9 cellular contexts compared by ENCODE assay signal in genomic region chr17:82551779-82552457, GRCh38. TPM values are rescaled to one million over a fixed set of nuclear protein-coding genes. Genes with fewer than 3 reads are reported as not detected.
A peak's percentile ranks its signal among the peaks of the same experiment; 100 is the strongest.
DNase-seq lines count a peak whose midpoint lies in the region; ATAC-seq, FAIRE-seq and TF ChIP-seq lines count a peak whose summit lies in the region.
"Had no signal": no experiment of that assay in that cellular context is flagged by ENCODE, and none has a peak within 500 bp of the region (broad histone marks: within the 10 kb centered on the region; RNA-seq: fewer than 3 reads in every experiment).

No MANE protein-coding gene starts in this region.

- POLR2A ChIA-PET in AG04449 (lab: Yijun Ruan, JAX) (no interaction called here), endothelial cell of umbilical vein (lab: Charles Lee) (interaction anchor here (0.6 kb wide), 1 partner anchor 32 kb away, joined by 3 read pairs; no protein-coding TSS in a partner anchor)

- H3K4me2 ChIP-seq in endothelial cell of umbilical vein (ENCODE audit: insufficient read depth, low read length): no peak overlapping the region

- H3K9ac ChIP-seq in endothelial cell of umbilical vein (replicated peaks; ENCODE audit: extremely low read depth, insufficient read depth, low read length): no peak overlapping the region

- FAIRE-seq in endothelial cell of umbilical vein (lab: Jason Lieb, UNC): peak; percentile 55

- DNase-seq in AG04449 (ENCODE audit: low read depth, low spot score): no peak
- DNase-seq in NOMO-1 (lab: John Stamatoyannopoulos, UW; ENCODE audit: unreplicated experiment in 2 of 2): peak; percentile 47 to 61
- peak; percentile 84 for DNase-seq in activated CD8-positive, alpha-beta memory T cell treated with anti-CD3 and anti-CD28 coated beads, Interleukin-2, amount 10 ng/mL, durations not matched to agents 7 days and 5 days
- DNase-seq in endothelial cell of umbilical vein (ENCODE audit: low read depth, low spot score): peak; percentile 81
- DNase-seq in natural killer cell: peak; percentile 59
- peak in 28 of 49 donors; percentile 6 to 60 (median 34) for DNase-seq in substantia nigra (lab: John Stamatoyannopoulos, UW)

- peaks cover 31% of the 10 kb centered on the region for H3K4me1 Mint-ChIP-seq in activated CD8-positive, alpha-beta memory T cell treated with anti-CD3 and anti-CD28 coated beads, Interleukin-2, amount 10 ng/mL, durations not matched to agents 7 days and 5 days
- H3K4me1 Mint-ChIP-seq in natural killer cell: peaks cover 39 to 50% of the 10 kb centered on the region in 2 donors

- no peaks in the 10 kb centered on the region for H3K4me1 ChIP-seq in endothelial cell of umbilical vein (ENCODE audit: control insufficient read depth, extremely low read depth, insufficient read depth, low read length)

- H3K4me3 Mint-ChIP-seq in activated CD8-positive, alpha-beta memory T cell treated with anti-CD3 and anti-CD28 coated beads, Interleukin-2, amount 10 ng/mL, durations not matched to agents 7 days and 5 days: no peak overlapping the region
- H3K4me3 Mint-ChIP-seq in natural killer cell: peak overlapping the region; percentile 9
- H3K4me3 Mint-ChIP-seq: stimulated activated naive CD8-positive, alpha-beta T cell treated with anti-CD3 and anti-CD28 coated beads, Interleukin-15, Interleukin-2, amounts not matched to agents 100 ng/mL and 50 ng/mL, for 24 hours had no signal

- H3K36me3 Mint-ChIP-seq in activated CD8-positive, alpha-beta memory T cell treated with anti-CD3 and anti-CD28 coated beads, Interleukin-2, amount 10 ng/mL, durations not matched to agents 7 days and 5 days: peaks cover 3% of the 10 kb centered on the region
- no peaks in the 10 kb centered on the region for H3K36me3 Mint-ChIP-seq in natural killer cell

- H3K36me3 ChIP-seq in endothelial cell of umbilical vein (ENCODE audit: control insufficient read depth in 2 of 2, extremely low read depth in 1 of 2, insufficient read depth in 2 of 2, low read length in 2 of 2): no peaks in the 10 kb centered on the region

- no peaks in the 10 kb centered on the region for H3K9me3 Mint-ChIP-seq in activated CD8-positive, alpha-beta memory T cell treated with anti-CD3 and anti-CD28 coated beads, Interleukin-2, amount 10 ng/mL, durations not matched to agents 7 days and 5 days (ENCODE audit: low read depth)
- H3K9me3 Mint-ChIP-seq in natural killer cell: no peaks in the 10 kb centered on the region
- H3K9me3 Mint-ChIP-seq: stimulated activated naive CD8-positive, alpha-beta T cell treated with anti-CD3 and anti-CD28 coated beads, Interleukin-15, Interleukin-2, amounts not matched to agents 100 ng/mL and 50 ng/mL, for 24 hours had no signal

- peaks cover 5% of the 10 kb centered on the region for H4K20me1 ChIP-seq in endothelial cell of umbilical vein (replicated peaks; ENCODE audit: control insufficient read depth, extremely low read depth, insufficient read depth, low read length)

- no peak overlapping the region for H3K4me3 ChIP-seq in AG04449 (ENCODE audit: low read depth, low read length)
- no peak overlapping the region for H3K4me3 ChIP-seq in endothelial cell of umbilical vein (replicated peaks in 1 of 3; ENCODE audit: insufficient read depth in 1 of 3, low read depth in 1 of 3, low read length in 3 of 3)

- dilution Hi-C loops in endothelial cell of umbilical vein (cut with MboI; ENCODE audit: extremely low pct_ligation_motif_present, low sequenced_read_pairs): no loop called here

- TF ChIP-seq POLR2A in endothelial cell of umbilical vein (IDR thresholded peaks at IDR 0.05; ENCODE audit: low read depth, low read length): no peak

- H3K27ac Mint-ChIP-seq in activated CD8-positive, alpha-beta memory T cell treated with anti-CD3 and anti-CD28 coated beads, Interleukin-2, amount 10 ng/mL, durations not matched to agents 7 days and 5 days: peak overlapping the region; percentile 36
- H3K27ac Mint-ChIP-seq in natural killer cell: peak overlapping the region; percentile 68 to 75
- H3K27ac Mint-ChIP-seq: stimulated activated naive CD8-positive, alpha-beta T cell treated with anti-CD3 and anti-CD28 coated beads, Interleukin-15, Interleukin-2, amounts not matched to agents 100 ng/mL and 50 ng/mL, for 24 hours had no signal

- H3K9me1 ChIP-seq in endothelial cell of umbilical vein (replicated peaks; ENCODE audit: control insufficient read depth, extremely low read depth, insufficient read depth, low read length): no peaks in the 10 kb centered on the region

- intact Hi-C loops in endothelial cell of umbilical vein (cut with micrococcal nuclease): loop anchor here (1.0 kb wide), 1 partner anchor 55 kb away; no protein-coding TSS in a partner anchor
- intact Hi-C loops in natural killer cell (cut with micrococcal nuclease): no loop called here

- H2AFZ ChIP-seq in endothelial cell of umbilical vein (ENCODE audit: low read depth, low read length): no peak overlapping the region

- peaks cover 87% of the 10 kb centered on the region for H3K79me2 ChIP-seq in endothelial cell of umbilical vein (ENCODE audit: control insufficient read depth, insufficient read depth, low read length)

- TF ChIP-seq CTCF in AG04449 (IDR thresholded peaks at IDR 0.05; ENCODE audit: insufficient read depth, low read length, missing control alignments): peak; percentile 75
- peak; percentile 73 to 82 for TF ChIP-seq CTCF in endothelial cell of umbilical vein (IDR thresholded peaks at IDR 0.05; ENCODE audit: extremely low read depth in 1 of 2, insufficient read depth in 1 of 2, low read depth in 1 of 2, low read length in 2 of 2)
- TF ChIP-seq CTCF in natural killer cell (IDR thresholded peaks at IDR 0.05): peak; percentile 66

- H3K9me3 ChIP-seq in endothelial cell of umbilical vein (replicated peaks; ENCODE audit: control insufficient read depth, insufficient read depth, low read length): no peaks in the 10 kb centered on the region

- H3K27me3 Mint-ChIP-seq in activated CD8-positive, alpha-beta memory T cell treated with anti-CD3 and anti-CD28 coated beads, Interleukin-2, amount 10 ng/mL, durations not matched to agents 7 days and 5 days: no peaks in the 10 kb centered on the region
- no peaks in the 10 kb centered on the region for H3K27me3 Mint-ChIP-seq in natural killer cell (ENCODE audit: low read depth in 2 of 2)
- H3K27me3 Mint-ChIP-seq: stimulated activated naive CD8-positive, alpha-beta T cell treated with anti-CD3 and anti-CD28 coated beads, Interleukin-15, Interleukin-2, amounts not matched to agents 100 ng/mL and 50 ng/mL, for 24 hours had no signal

- no peak overlapping the region for H3K27ac ChIP-seq in endothelial cell of umbilical vein (ENCODE audit: insufficient read depth, low read depth, low read length)
- H3K27ac ChIP-seq in substantia nigra (ENCODE audit: low read depth, low read length, poor library complexity, severe bottlenecking): peak overlapping the region; percentile 18

- H3K27me3 ChIP-seq in endothelial cell of umbilical vein (ENCODE audit: control insufficient read depth in 2 of 2, insufficient read depth in 2 of 2, low read length in 2 of 2): no peaks in the 10 kb centered on the region

- CTCF ChIA-PET in AG04449 (lab: Yijun Ruan, JAX): interaction anchor here (0.6 to 3.5 kb wide), 15 partner anchors 8 to 201 kb away, joined by 3 to 19 read pairs (median 3); partner anchors contain the start of gene OGFOD3
- CTCF ChIA-PET in activated CD8-positive, alpha-beta memory T cell treated with anti-CD3 and anti-CD28 coated beads, Interleukin-2, amount 10 ng/mL, durations not matched to agents 7 days and 5 days (lab: Charles Lee): interaction anchor here (0.8 to 1.8 kb wide), 11 partner anchors 16 to 251 kb away, joined by 3 to 8 read pairs (median 4); partner anchors contain the start of gene FOXK2
- CTCF ChIA-PET in endothelial cell of umbilical vein (lab: Charles Lee): interaction anchor here (0.6 to 2.4 kb wide), 12 partner anchors 10 to 71 kb away, joined by 3 to 32 read pairs (median 4); partner anchors contain the start of gene FOXK2

- ATAC-seq in GM18520 (IDR thresholded peaks at IDR 0.05; ENCODE audit: unreplicated experiment) (peak; percentile 61), HG03354 (IDR thresholded peaks at IDR 0.05; ENCODE audit: poor library complexity, severe bottlenecking, unreplicated experiment) (peak; percentile 72), natural killer cell (peak; percentile 88 to 94 (median 88))
- peak; percentile 98 for ATAC-seq in activated CD8-positive, alpha-beta memory T cell treated with anti-CD3 and anti-CD28 coated beads, Interleukin-2, amount 10 ng/mL, durations not matched to agents 7 days and 5 days

- BruUV-seq in endothelial cell of umbilical vein (replicated peaks; lab: Mats Ljungman, UMichigan): no TSS peak

TF ChIP-seq in endothelial cell of umbilical vein, 7 proteins besides CTCF, POLR2A, EP300 and RAD21:
- TF ChIP-seq EZH2 (IDR thresholded peaks at IDR 0.05; ENCODE audit: borderline replicate concordance, low read depth, low read length, severe bottlenecking) (no peak), POLR2AphosphoS5 (IDR thresholded peaks at IDR 0.05; ENCODE audit: insufficient read depth, low read depth, low read length) (peak; percentile 27)

RNA-seq across cellular contexts. Expression of gene FOXK2, which starts 32.4 kb away (rescaled TPM):
- 10 to 100 TPM; 81.7 to 85.1 TPM for total RNA-seq in activated CD8-positive, alpha-beta memory T cell treated with anti-CD3 and anti-CD28 coated beads, Interleukin-2, amount 10 ng/mL, durations not matched to agents 7 days and 5 days
- total RNA-seq in endothelial cell of umbilical vein (75.1 and 79.3 TPM in 2 replicates), natural killer cell (10 to 100 TPM; 42.5 to 50.0 (median 46.4) TPM)
- polyA plus RNA-seq in endothelial cell of umbilical vein: 32.8 and 33.4 TPM in 2 replicates
- 27.7 and 29.7 TPM in 2 replicates for polyA plus RNA-seq in endothelial cell of umbilical vein (2011; cell fraction: cytosol; rRNA removed)
- 36.4 and 37.8 TPM in 2 replicates for polyA plus RNA-seq in endothelial cell of umbilical vein (2011; cell fraction: nucleus; rRNA removed)
- 38.5 and 42.7 TPM in 2 replicates for polyA plus RNA-seq in endothelial cell of umbilical vein (2012)
- polyA minus RNA-seq in endothelial cell of umbilical vein: 48.7 and 48.8 TPM in 2 replicates
- polyA minus RNA-seq in endothelial cell of umbilical vein (2011; cell fraction: cytosol; rRNA and poly(A)+ RNA removed): 41.8 TPM
- 41.6 and 56.0 TPM in 2 replicates for polyA minus RNA-seq in endothelial cell of umbilical vein (2011; cell fraction: nucleus; rRNA and poly(A)+ RNA removed)
